In genomic region chr1:109769335-109770078, GRCh38 we compare ENCODE assay signal across 14 cellular contexts. TPM values are rescaled to one million over a fixed set of nuclear protein-coding genes. Genes with fewer than 3 reads are reported as not detected.
DNase-seq lines count a peak whose midpoint lies in the region; ATAC-seq, FAIRE-seq and TF ChIP-seq lines count a peak whose summit lies in the region.
"Had no signal": no experiment of that assay in that cellular context is flagged by ENCODE, and none has a peak within 500 bp of the region (broad histone marks: within the 10 kb centered on the region; RNA-seq: fewer than 3 reads in every experiment).

No MANE protein-coding gene starts in this region.

- CTCF ChIA-PET in BJ (lab: Yijun Ruan, JAX): interaction anchor here (0.9 to 26.2 kb wide), 6 partner anchors 21 to 226 kb away, joined by 3 to 763 read pairs (median 128); partner anchors contain the start of genes AHCYL1, GNAI3 and GPR61

- H2BK12ac ChIP-seq in neuronal stem cell (ENCODE audit: low read length): no peak overlapping the region

- H3K36me3 ChIP-seq in BJ (ENCODE audit: control insufficient read depth, insufficient read depth, low read length) (no peaks in the 10 kb centered on the region), neuronal stem cell (replicated peaks in 1 of 2; ENCODE audit: control insufficient read depth in 2 of 2, insufficient read depth in 2 of 2, low read length in 2 of 2) (no peaks in the 10 kb centered on the region)
- H3K36me3 ChIP-seq: esophagus muscularis mucosa, vagina had no signal

- peak overlapping the region in 1 of 2 donors; percentile 15 for H3K27ac Mint-ChIP-seq in effector memory CD8-positive, alpha-beta T cell
- H3K27ac Mint-ChIP-seq: CD8-positive, alpha-beta T cell had no signal

- peak; percentile 69 for FAIRE-seq in RCC 7860 (lab: Jason Lieb, UNC)

- H3K79me1 ChIP-seq in neuronal stem cell (ENCODE audit: low read depth, low read length): no peaks in the 10 kb centered on the region

- H3K18ac ChIP-seq in neuronal stem cell (ENCODE audit: low read length): peak overlapping the region; percentile 17

- H3K23ac ChIP-seq in neuronal stem cell (ENCODE audit: low read depth, low read length, poor library complexity): no peak overlapping the region

- ATAC-seq in effector memory CD8-positive, alpha-beta T cell (replicated peaks): no peak
- ATAC-seq: CD8-positive, alpha-beta T cell had no signal

- H2AK5ac ChIP-seq in neuronal stem cell (ENCODE audit: low read depth, low read length): peak overlapping the region; percentile 38

- no peak overlapping the region for H3K4me2 ChIP-seq in neuronal stem cell (ENCODE audit: insufficient read depth, low read length, poor library complexity, severe bottlenecking)

- H3K4me3 ChIP-seq in BJ (ENCODE audit: low read depth, low read length): no peak overlapping the region
- no peak overlapping the region for H3K4me3 ChIP-seq in epithelial cell of esophagus (ENCODE audit: low read length)
- H3K4me3 ChIP-seq in neuronal stem cell (ENCODE audit: low read length in 2 of 2): no peak overlapping the region
- H3K4me3 ChIP-seq: esophagus muscularis mucosa, vagina had no signal

- H3K27me3 ChIP-seq in BJ (ENCODE audit: control insufficient read depth, insufficient read depth, low read length): no peaks in the 10 kb centered on the region
- peaks cover 0 to 62% (median 0%) of the 10 kb centered on the region in 3 experiments for H3K27me3 ChIP-seq in neuronal stem cell (ENCODE audit: control insufficient read depth in 3 of 3, insufficient read depth in 3 of 3, low read depth in 1 of 3, low read length in 3 of 3)
- H3K27me3 ChIP-seq: esophagus muscularis mucosa, vagina had no signal

- H3K27me3 Mint-ChIP-seq in effector memory CD8-positive, alpha-beta T cell: peaks cover 10 to 21% of the 10 kb centered on the region in 2 donors

- peaks cover 0 to 7% of the 10 kb centered on the region in 2 donors for H3K4me1 Mint-ChIP-seq in effector memory CD8-positive, alpha-beta T cell (ENCODE audit: low read depth in 2 of 2)

- no peak overlapping the region for H3K27ac ChIP-seq in neuronal stem cell (replicated peaks; ENCODE audit: low read length)
- H3K27ac ChIP-seq: esophagus muscularis mucosa, vagina had no signal

- no peak overlapping the region for H2AFZ ChIP-seq in neuronal stem cell (ENCODE audit: low read length)

- no peak overlapping the region for H4K91ac ChIP-seq in neuronal stem cell (ENCODE audit: low read depth, low read length, poor library complexity)

- H2BK120ac ChIP-seq in neuronal stem cell (ENCODE audit: low read depth, low read length): no peak overlapping the region

- DNase-seq in BJ (ENCODE audit: low read depth) (peak; percentile 31), RCC 7860 (ENCODE audit: low spot score) (peak; percentile 75), epithelial cell of esophagus (ENCODE audit: low read depth) (peak; percentile 83), neuronal stem cell (ENCODE audit: low spot score) (no peak), occipital lobe (lab: John Stamatoyannopoulos, UW) (no peak), COLO829 (ENCODE audit: low spot score) (no peak)
- no peak for DNase-seq in activated CD4-positive, alpha-beta T cell treated with anti-CD3 and anti-CD28 coated beads for 4 hours
- DNase-seq in effector memory CD8-positive, alpha-beta T cell: no peak
- DNase-seq: CD8-positive, alpha-beta T cell; KBM-7; SHP77 had no signal

- no CpG with 5 or more reads among the region's 11 CpGs for WGBS in neuronal stem cell (ENCODE audit: extremely low coverage in 2 of 2, insufficient read length in 2 of 2, insufficient replicate concordance in 1 of 2), 2 donors

- H3K36me3 Mint-ChIP-seq in effector memory CD8-positive, alpha-beta T cell (ENCODE audit: insufficient read depth): no peaks in the 10 kb centered on the region
- H3K36me3 Mint-ChIP-seq: CD8-positive, alpha-beta T cell had no signal

- H4K8ac ChIP-seq in neuronal stem cell (ENCODE audit: low read depth, low read length): no peak overlapping the region

- no peaks in the 10 kb centered on the region for H3K9me3 Mint-ChIP-seq in effector memory CD8-positive, alpha-beta T cell
- H3K9me3 Mint-ChIP-seq: CD8-positive, alpha-beta T cell had no signal

- no peak overlapping the region for H2BK15ac ChIP-seq in neuronal stem cell (ENCODE audit: low read length)

- H2BK5ac ChIP-seq in neuronal stem cell (ENCODE audit: low read length): no peak overlapping the region

- peaks cover 0 to 1% of the 10 kb centered on the region in 2 donors for H3K4me1 ChIP-seq in neuronal stem cell (ENCODE audit: control insufficient read depth in 2 of 2, insufficient read depth in 1 of 2, low read depth in 1 of 2, low read length in 2 of 2)
- H3K4me1 ChIP-seq: vagina had no signal

- H3K9me3 ChIP-seq in neuronal stem cell (replicated peaks in 1 of 2; ENCODE audit: control insufficient read depth in 2 of 2, insufficient read depth in 1 of 2, low read depth in 1 of 2, low read length in 2 of 2): no peaks in the 10 kb centered on the region
- H3K9me3 ChIP-seq: esophagus muscularis mucosa, vagina had no signal

- POLR2A ChIA-PET in BJ (lab: Charles Lee): interaction anchor here (0.7 kb wide), 1 partner anchor 129 kb away, joined by 4 read pairs; no protein-coding TSS in a partner anchor

- H3K14ac ChIP-seq in neuronal stem cell (ENCODE audit: low read length): peak overlapping the region; percentile 89

- no peak overlapping the region for H3K4me3 Mint-ChIP-seq in effector memory CD8-positive, alpha-beta T cell
- H3K4me3 Mint-ChIP-seq: CD8-positive, alpha-beta T cell had no signal

- TF ChIP-seq CTCF in BJ (IDR thresholded peaks at IDR 0.05; ENCODE audit: insufficient read depth, low read depth, low read length): no peak
- TF ChIP-seq CTCF in epithelial cell of esophagus (IDR thresholded peaks at IDR 0.05; ENCODE audit: insufficient read depth, low read depth, low read length, missing control alignments): no peak

- H3K9ac ChIP-seq in neuronal stem cell (ENCODE audit: low read depth, low read length, poor library complexity): no peak overlapping the region

- H3K4ac ChIP-seq in neuronal stem cell (ENCODE audit: low read length): no peak overlapping the region

RNA-seq across cellular contexts. Expression of gene EPS8L3, which starts 5.8 kb away (rescaled TPM):
- not detected in 2 replicates for polyA plus RNA-seq in BJ (2011; rRNA removed)
- polyA minus RNA-seq in BJ (2011; rRNA and poly(A)+ RNA removed): not detected in 2 replicates
- polyA plus RNA-seq in neuronal stem cell (2013, experiment 1 of 2): not detected
- polyA plus RNA-seq in neuronal stem cell (2013, experiment 2 of 2): 0.03 TPM
- not detected for total RNA-seq in occipital lobe
- total RNA-seq: CD8-positive, alpha-beta T cell; lower leg skin; vagina had no signal

RNA-seq across cellular contexts. Expression of gene GSTM3, which starts 28.7 kb away (rescaled TPM):
- 113 and 172 TPM in 2 replicates for polyA plus RNA-seq in BJ (2011; rRNA removed)
- 40.4 and 52.8 TPM in 2 replicates for polyA minus RNA-seq in BJ (2011; rRNA and poly(A)+ RNA removed)
- 29.3 TPM for polyA plus RNA-seq in neuronal stem cell (2013, experiment 1 of 2)
- 29.7 TPM for polyA plus RNA-seq in neuronal stem cell (2013, experiment 2 of 2)
- total RNA-seq in occipital lobe: 69.4 TPM

RNA-seq across cellular contexts. Expression of gene GSTM5, which starts 57.5 kb away (rescaled TPM):
- polyA plus RNA-seq in BJ (2011; rRNA removed): 1.5 and 2.2 TPM in 2 replicates
- polyA minus RNA-seq in BJ (2011; rRNA and poly(A)+ RNA removed): 0.90 and 1.3 TPM in 2 replicates
- 0.67 TPM for polyA plus RNA-seq in neuronal stem cell (2013, experiment 1 of 2)
- polyA plus RNA-seq in neuronal stem cell (2013, experiment 2 of 2): 0.72 TPM
- 1.9 TPM for total RNA-seq in occipital lobe

Comparison
In these comparisons a context has a peak if more than half of its experiments do, and no peak if none do; other contexts are left out.
1. DNase-seq: peak in BJ (single experiment), RCC 7860 (single experiment) and epithelial cell of esophagus (single experiment); none in neuronal stem cell (single experiment), occipital lobe (single experiment), COLO829 (single experiment), activated CD4-positive, alpha-beta T cell treated with anti-CD3 and anti-CD28 coated beads for 4 hours (0 of 2) and effector memory CD8-positive, alpha-beta T cell (0 of 3).